Comparison of ENCODE assay signal across 11 cellular contexts in genomic region chr3:50583897-50584296, GRCh38. TPM values are rescaled to one million over a fixed set of nuclear protein-coding genes. Genes with fewer than 3 reads are reported as not detected.
DNase-seq lines count a peak whose midpoint lies in the region; ATAC-seq, FAIRE-seq and TF ChIP-seq lines count a peak whose summit lies in the region.
"Had no signal": no experiment of that assay in that cellular context is flagged by ENCODE, and none has a peak within 500 bp of the region (broad histone marks: within the 10 kb centered on the region; RNA-seq: fewer than 3 reads in every experiment).

No MANE protein-coding gene starts in this region.

- H3K4me1 ChIP-seq in astrocyte (ENCODE audit: insufficient read depth, low read length), result no peaks in the 10 kb centered on the region
- peaks cover 16 to 20% of the 10 kb centered on the region in 2 donors for H3K4me1 ChIP-seq in lung (ENCODE audit: control insufficient read depth in 2 of 2, insufficient read depth in 2 of 2, low read length in 2 of 2)
- H3K4me1 ChIP-seq in tibial artery, result peaks cover 0 to 17% (median 0%) of the 10 kb centered on the region in 4 donors
- H3K4me1 ChIP-seq: HAP-1 had no signal

- H3K4me3 ChIP-seq in astrocyte (ENCODE audit: insufficient read depth, low read depth, low read length) (no peak overlapping the region), lung (no peak overlapping the region), tibial artery (no peak overlapping the region)
- H3K4me3 ChIP-seq: HAP-1, SK-N-MC had no signal

- H3K4me3 Mint-ChIP-seq in activated T-cell treated with anti-CD3 and anti-CD28 coated beads, Interleukin-2, amount 50 U/mL, for 24 hours, result no peak overlapping the region
- H3K4me3 Mint-ChIP-seq in astrocyte (ENCODE audit: unreplicated experiment), result no peak overlapping the region

- H3K9me3 ChIP-seq in astrocyte (ENCODE audit: insufficient read depth, low read depth, low read length), result no peaks in the 10 kb centered on the region
- no peaks in the 10 kb centered on the region for H3K9me3 ChIP-seq in lung (ENCODE audit: control insufficient read depth in 2 of 2, insufficient read depth in 1 of 2, low read length in 1 of 2)
- no peaks in the 10 kb centered on the region for H3K9me3 ChIP-seq in tibial artery
- H3K9me3 ChIP-seq: HAP-1 had no signal

- H3K4me1 Mint-ChIP-seq in activated T-cell treated with anti-CD3 and anti-CD28 coated beads, Interleukin-2, amount 50 U/mL, for 24 hours (ENCODE audit: low read depth), result peaks cover 87% of the 10 kb centered on the region
- peaks cover 12% of the 10 kb centered on the region for H3K4me1 Mint-ChIP-seq in astrocyte (ENCODE audit: low read depth, unreplicated experiment)

- no peaks in the 10 kb centered on the region for H3K79me2 ChIP-seq in astrocyte (ENCODE audit: insufficient read depth, low read length)

- intact Hi-C loops in tibial artery (cut with DNase I; ENCODE audit: low total_unique reads), result no loop called here

- no peaks in the 10 kb centered on the region for H3K27me3 Mint-ChIP-seq in activated T-cell treated with anti-CD3 and anti-CD28 coated beads, Interleukin-2, amount 50 U/mL, for 24 hours
- peaks cover 4% of the 10 kb centered on the region for H3K27me3 Mint-ChIP-seq in astrocyte (ENCODE audit: low read depth, unreplicated experiment)

- H3K4me2 ChIP-seq in astrocyte (ENCODE audit: low read length), result no peak overlapping the region

- no peaks in the 10 kb centered on the region for H4K20me1 ChIP-seq in astrocyte (ENCODE audit: insufficient read depth, low read length)

- no peak overlapping the region for H3K9ac ChIP-seq in astrocyte (ENCODE audit: low read length)

- FAIRE-seq in astrocyte (lab: Jason Lieb, UNC), result no peak
- no peak for FAIRE-seq in GM12891 (lab: Jason Lieb, UNC)

- H3K27me3 ChIP-seq in astrocyte (ENCODE audit: insufficient read depth, low read length) (no peaks in the 10 kb centered on the region), lung (ENCODE audit: control insufficient read depth, insufficient read depth) (no peaks in the 10 kb centered on the region), tibial artery (no peaks in the 10 kb centered on the region)

- DNase-seq in activated T-cell treated with anti-CD3 and anti-CD28 coated beads, Interleukin-2, amount 50 U/mL, for 24 hours, result no peak
- DNase-seq in activated T-cell treated with anti-CD3 and anti-CD28 coated beads, Interleukin-2, amount 50 U/mL, for 48 hours, result no peak
- DNase-seq in astrocyte (ENCODE audit: low read depth), result no peak
- peak; percentile 89 for DNase-seq in lung (ENCODE audit: low spot score)
- DNase-seq in tibial artery, result peak; percentile 73 to 84
- no peak for DNase-seq in NCI-H187 treated with DMSO at 0.1 percent for 48 hours (lab: John Stamatoyannopoulos, UW)
- no peak for DNase-seq in GM12891 (ENCODE audit: insufficient read length, low spot score)
- DNase-seq: NCI-H526 had no signal

- H3K36me3 Mint-ChIP-seq in activated T-cell treated with anti-CD3 and anti-CD28 coated beads, Interleukin-2, amount 50 U/mL, for 24 hours (ENCODE audit: low read depth), result peaks cover 97% of the 10 kb centered on the region
- peaks cover 15% of the 10 kb centered on the region for H3K36me3 Mint-ChIP-seq in astrocyte (ENCODE audit: low read depth, unreplicated experiment)

- peak; percentile 51 for ATAC-seq in lung (ENCODE audit: insufficient read depth, low FRiP score)
- no peak for ATAC-seq in HG03108 (IDR thresholded peaks at IDR 0.05; ENCODE audit: unreplicated experiment)

- peak overlapping the region; percentile 99 for H3K27ac Mint-ChIP-seq in activated T-cell treated with anti-CD3 and anti-CD28 coated beads, Interleukin-2, amount 50 U/mL, for 24 hours
- H3K27ac Mint-ChIP-seq in astrocyte (ENCODE audit: unreplicated experiment), result peak overlapping the region; percentile 60

- no peak for TF ChIP-seq CTCF in astrocyte (IDR thresholded peaks at IDR 0.05; ENCODE audit: insufficient read depth, low read depth, low read length)
- no peak for TF ChIP-seq CTCF in lung (IDR thresholded peaks at IDR 0.05; ENCODE audit: control extremely low read depth, extremely low read depth)
- no peak for TF ChIP-seq CTCF in tibial artery (IDR thresholded peaks at IDR 0.05)

- no peaks in the 10 kb centered on the region for H3K9me3 Mint-ChIP-seq in activated T-cell treated with anti-CD3 and anti-CD28 coated beads, Interleukin-2, amount 50 U/mL, for 24 hours
- no peaks in the 10 kb centered on the region for H3K9me3 Mint-ChIP-seq in astrocyte (ENCODE audit: unreplicated experiment)

- H2AFZ ChIP-seq in astrocyte (ENCODE audit: low read depth, low read length), result no peak overlapping the region

- 65 to 74% methylated on average over 6 of the region's 6 CpGs for WGBS in lung, 2 donors

- no peak for TF ChIP-seq POLR2A in GM12891 (IDR thresholded peaks at IDR 0.05; ENCODE audit: low read depth, low read length)

- H3K27ac ChIP-seq in astrocyte (ENCODE audit: low read depth, low read length) (no peak overlapping the region), lung (ENCODE audit: low read depth in 1 of 2, low read length in 1 of 2) (peak overlapping the region; percentile 82 to 91), tibial artery (no peak overlapping the region)
- H3K27ac ChIP-seq: SK-N-MC had no signal

- H3K36me3 ChIP-seq in astrocyte (ENCODE audit: insufficient read depth, low read length), result no peaks in the 10 kb centered on the region
- H3K36me3 ChIP-seq in lung (ENCODE audit: control insufficient read depth in 2 of 2, insufficient read depth in 2 of 2, low read length in 2 of 2), result peaks cover 0 to 18% of the 10 kb centered on the region in 2 donors
- peaks cover 4 to 60% (median 20%) of the 10 kb centered on the region in 3 donors for H3K36me3 ChIP-seq in tibial artery

TF ChIP-seq in GM12891, 5 proteins besides CTCF, POLR2A, EP300 and RAD21:
- TF ChIP-seq POU2F2 (IDR thresholded peaks at IDR 0.05; ENCODE audit: low read depth, low read length) (no peak), TAF1 (IDR thresholded peaks at IDR 0.05; ENCODE audit: low read depth, low read length) (no peak), POLR2AphosphoS5 (IDR thresholded peaks at IDR 0.05; ENCODE audit: low read depth, low read length) (no peak), SPI1 (IDR thresholded peaks at IDR 0.05; ENCODE audit: low read depth, low read length) (no peak), PAX5 (IDR thresholded peaks at IDR 0.05; ENCODE audit: insufficient read depth, low read length, severe bottlenecking) (no peak)

RNA-seq across cellular contexts. Expression of gene HEMK1, which starts 14.6 kb away (rescaled TPM):
- total RNA-seq in astrocyte (13.6 and 15.7 TPM in 2 replicates), lung (10 to 100 TPM; 17.3 to 28.0 TPM)
- 10 to 100 TPM; 16.0 to 20.1 TPM for polyA plus RNA-seq in lung
- polyA plus RNA-seq in GM12891 (2012; ENCODE audit: low read depth, missing spikeins), result 10.5 TPM

RNA-seq across cellular contexts. Expression of gene C3orf18, which starts 16.4 kb away (rescaled TPM):
- 7.2 and 8.0 TPM in 2 replicates for total RNA-seq in astrocyte
- 1 to 10 TPM; 5.7 to 7.0 TPM for total RNA-seq in lung
- 1 to 10 TPM; 2.7 to 3.2 TPM for polyA plus RNA-seq in lung
- polyA plus RNA-seq in GM12891 (2012; ENCODE audit: low read depth, missing spikeins), result 0.83 TPM

RNA-seq across cellular contexts. Expression of gene CISH, which starts 27.7 kb away (rescaled TPM):
- total RNA-seq in astrocyte (0.75 and 1.2 TPM in 2 replicates), lung (10 to 100 TPM; 42.9 to 50.2 TPM)
- 100 to 1,000 TPM in 1 of 2 donors, 10 to 100 TPM in 1; 37.8 to 104 TPM for polyA plus RNA-seq in lung
- 0.37 TPM for polyA plus RNA-seq in GM12891 (2012; ENCODE audit: low read depth, missing spikeins)

RNA-seq across cellular contexts. Expression of gene MAPKAPK3, which starts 33.1 kb away (rescaled TPM):
- total RNA-seq in astrocyte (21.1 and 23.4 TPM in 2 replicates), lung (10 to 100 TPM; 23.6 to 96.1 TPM)
- polyA plus RNA-seq in lung, result 10 to 100 TPM; 50.8 to 92.1 TPM
- polyA plus RNA-seq in GM12891 (2012; ENCODE audit: low read depth, missing spikeins), result 10.0 TPM

Comparison
In these comparisons a context has a peak if more than half of its experiments do, and no peak if none do; other contexts are left out.
1. DNase-seq: peak in lung (single experiment) and tibial artery (2 of 2); none in activated T-cell treated with anti-CD3 and anti-CD28 coated beads, Interleukin-2, amount 50 U/mL, for 24 hours (single experiment), activated T-cell treated with anti-CD3 and anti-CD28 coated beads, Interleukin-2, amount 50 U/mL, for 48 hours (0 of 2), astrocyte (single experiment), NCI-H187 treated with DMSO at 0.1 percent for 48 hours (single experiment) and GM12891 (single experiment).
2. H3K27ac ChIP-seq: peak in lung (2 of 2); none in astrocyte (single experiment) and tibial artery (0 of 2).
3. RNA of gene CISH, which starts 27.7 kb away (total RNA-seq): 42.9 to 50.2 TPM in lung; 0.75 to 1.2 TPM in astrocyte; every median in the first group is over 10 times any median in the second.